8 cellular contexts compared by ENCODE assay signal in the genomic region with DNA sequence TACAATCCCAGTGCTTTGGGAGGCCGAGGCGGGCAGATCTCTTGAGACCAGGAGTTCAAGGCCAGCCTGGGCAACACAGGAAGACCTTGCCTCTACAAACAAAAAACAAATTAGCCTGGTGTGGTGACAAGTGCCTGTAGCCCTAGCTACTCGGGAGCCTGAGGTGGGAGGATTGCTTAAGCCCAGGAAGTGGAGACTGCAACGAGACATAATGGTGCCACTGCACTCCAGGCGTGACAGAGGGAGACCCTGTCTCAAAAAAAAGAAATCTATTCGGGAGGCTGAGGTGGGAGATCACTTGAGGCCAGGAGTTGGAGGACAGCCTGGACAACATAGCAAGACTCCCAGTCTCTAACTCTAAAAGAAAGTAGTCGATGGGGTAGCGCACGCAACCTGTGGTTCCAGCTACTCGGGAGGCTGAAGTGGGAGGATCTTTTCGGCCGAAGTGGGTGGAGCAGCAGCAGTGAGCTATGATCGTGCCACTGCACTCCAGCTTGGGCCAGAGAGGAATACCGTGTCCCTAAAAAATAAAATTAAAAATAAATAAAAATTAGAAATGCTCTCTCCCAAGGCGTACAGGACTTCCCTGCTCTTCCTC. TPM values are rescaled to one million over a fixed set of nuclear protein-coding genes. Genes with fewer than 3 reads are reported as not detected.
DNase-seq lines count a peak whose midpoint lies in the region; ATAC-seq and TF ChIP-seq lines count a peak whose summit lies in the region.

No MANE protein-coding gene starts in this region.

- H3K4me1 Mint-ChIP-seq in neural crest cell: peaks cover 14% of the 10 kb centered on the region

- H3K9me3 ChIP-seq in esophagus muscularis mucosa (no peaks in the 10 kb centered on the region), aorta (ENCODE audit: control insufficient read depth, low read length) (no peaks in the 10 kb centered on the region)

- TF ChIP-seq POLR2A in esophagus muscularis mucosa (IDR thresholded peaks at IDR 0.05; ENCODE audit: low read depth): no peak

- TF ChIP-seq CTCF in esophagus muscularis mucosa (IDR thresholded peaks at IDR 0.05) (no peak), neural crest cell (conservative IDR thresholded peaks at IDR 0.05) (no peak)

- TF ChIP-seq EP300 in esophagus muscularis mucosa (IDR thresholded peaks at IDR 0.05): no peak

- no peaks in the 10 kb centered on the region for H3K9me3 Mint-ChIP-seq in neural crest cell

- H3K36me3 ChIP-seq in esophagus muscularis mucosa: peaks cover 0 to 17% (median 0%) of the 10 kb centered on the region in 4 donors
- no peaks in the 10 kb centered on the region for H3K36me3 ChIP-seq in aorta (ENCODE audit: control insufficient read depth in 1 of 2, insufficient read depth in 2 of 2, low read length in 1 of 2)

- intact Hi-C loops in esophagus muscularis mucosa (cut with DNase I) (loop anchor here (5.0 kb wide), 2 partner anchors 47 to 67 kb away; partner anchors contain the start of genes GMPS and SLC33A1), aorta (cut with DNase I) (loop anchor here (10.0 kb wide), 2 partner anchors 49 to 69 kb away; partner anchors contain the start of genes GMPS (in 1 of the 2) and SLC33A1 (in 1 of the 2)), posterior vena cava (cut with DNase I) (loop anchor here in 1 of 2 donors (5.0 kb wide), 1 partner anchor 67 kb away; the partner anchor contains the start of gene GMPS)

- peak overlapping the region; percentile 90 for H3K4me3 Mint-ChIP-seq in neural crest cell

- no peaks in the 10 kb centered on the region for H3K27me3 Mint-ChIP-seq in neural crest cell (ENCODE audit: low read depth)

- H3K27me3 ChIP-seq in esophagus muscularis mucosa: no peaks in the 10 kb centered on the region
- H3K27me3 ChIP-seq in aorta (ENCODE audit: control insufficient read depth in 1 of 2, insufficient read depth in 2 of 2, low read length in 1 of 2): no peaks in the 10 kb centered on the region

- peak; percentile 13 for DNase-seq in activated CD4-positive, alpha-beta T cell treated with anti-CD3 and anti-CD28 coated beads for 1 hour
- no peak for DNase-seq in activated CD4-positive, alpha-beta T cell treated with anti-CD3 and anti-CD28 coated beads, Interleukin-2, amount 50 U/mL, for 1 hour
- DNase-seq in T-helper 2 cell (peak in 3 of 5 experiments; percentile 0 to 53 (median 15)), esophagus muscularis mucosa (ENCODE audit: extremely low spot score) (no peak), neural crest cell (ENCODE audit: low read depth, low spot score) (peak; percentile 6), aorta (peak in 1 of 2 donors; percentile 79), posterior vena cava (ENCODE audit: low spot score) (no peak)

- peak overlapping the region; percentile 80 to 89 (median 86) for H3K27ac ChIP-seq in esophagus muscularis mucosa (replicated peaks in 1 of 4)
- no peak overlapping the region for H3K27ac ChIP-seq in aorta (ENCODE audit: low read depth in 1 of 2, low read length in 2 of 2)

- H3K4me3 ChIP-seq in esophagus muscularis mucosa (peak overlapping the region; percentile 73 to 88 (median 83)), aorta (ENCODE audit: low read length in 2 of 2) (peak overlapping the region; percentile 44 to 75)

- peak; percentile 24 for ATAC-seq in HG03460 (IDR thresholded peaks at IDR 0.05; ENCODE audit: unreplicated experiment)
- ATAC-seq in aorta (ENCODE audit: low FRiP score): peak; percentile 75

- peaks cover 4 to 11% (median 9%) of the 10 kb centered on the region in 4 donors for H3K4me1 ChIP-seq in esophagus muscularis mucosa
- H3K4me1 ChIP-seq in aorta (ENCODE audit: control insufficient read depth in 1 of 2, insufficient read depth in 2 of 2, low read length in 2 of 2): no peaks in the 10 kb centered on the region

- peak overlapping the region; percentile 95 for H3K27ac Mint-ChIP-seq in neural crest cell (ENCODE audit: unreplicated experiment)

- 54% methylated on average over 15 of the region's 15 CpGs for WGBS in esophagus muscularis mucosa
- WGBS in aorta, 2 donors: 35 to 45% methylated on average over 14 to 15 of the region's 15 CpGs

- peaks cover 12% of the 10 kb centered on the region for H3K36me3 Mint-ChIP-seq in neural crest cell (ENCODE audit: low read depth)

RNA-seq across cellular contexts. Expression of gene C3orf33, which starts 0.8 kb away (rescaled TPM):
- total RNA-seq in esophagus muscularis mucosa (1 to 10 TPM; 2.8 to 3.7 (median 3.1) TPM), neural crest cell (4.2 and 4.4 TPM in 2 replicates), aorta (1 to 10 TPM; 1.9 to 2.2 TPM), posterior vena cava (1 to 10 TPM; 3.0 to 3.7 TPM)
- polyA plus RNA-seq in aorta: 1 to 10 TPM in 1 of 2 donors, under 1 TPM in 1; 0.50 to 5.2 TPM

RNA-seq across cellular contexts. Expression of gene SLC33A1, which starts 48.9 kb away (rescaled TPM):
- 10 to 100 TPM; 17.4 to 22.2 (median 19.8) TPM for total RNA-seq in esophagus muscularis mucosa
- total RNA-seq in neural crest cell: 17.7 and 18.8 TPM in 2 replicates
- 10 to 100 TPM; 27.1 to 28.5 TPM for total RNA-seq in aorta
- polyA plus RNA-seq in aorta: 10 to 100 TPM in 1 of 2 donors, 1 to 10 TPM in 1; 3.4 to 13.4 TPM
- 10 to 100 TPM; 24.3 to 31.3 TPM for total RNA-seq in posterior vena cava

Comparison
In these comparisons a context has a peak if more than half of its experiments do, and no peak if none do; other contexts are left out.
1. DNase-seq: peak in activated CD4-positive, alpha-beta T cell treated with anti-CD3 and anti-CD28 coated beads for 1 hour (single experiment), T-helper 2 cell (3 of 5) and neural crest cell (single experiment); none in activated CD4-positive, alpha-beta T cell treated with anti-CD3 and anti-CD28 coated beads, Interleukin-2, amount 50 U/mL, for 1 hour (single experiment), esophagus muscularis mucosa (single experiment) and posterior vena cava (single experiment).
2. H3K27ac ChIP-seq: peak in esophagus muscularis mucosa (4 of 4); none in aorta (0 of 2).